Comparison of ENCODE assay signal across 8 cellular contexts in the genomic region with DNA sequence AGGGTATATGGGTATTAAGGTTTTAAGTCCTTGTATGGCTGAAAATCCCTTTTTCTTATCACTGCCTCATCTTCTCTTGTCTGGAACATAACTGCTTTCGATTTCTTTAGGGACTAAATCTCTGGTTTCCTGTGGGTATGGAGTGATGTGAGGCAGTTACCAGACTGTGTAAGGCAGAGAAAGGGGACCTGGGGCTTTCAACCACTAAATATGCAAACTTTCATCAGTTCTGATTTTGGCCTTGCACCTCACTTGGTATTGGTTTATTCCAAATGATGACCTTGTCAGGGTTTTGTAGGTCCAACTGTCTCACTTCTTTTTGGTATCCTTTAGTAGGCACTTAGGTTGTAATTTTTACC. TPM values are rescaled to one million over a fixed set of nuclear protein-coding genes. Genes with fewer than 3 reads are reported as not detected.
DNase-seq lines count a peak whose midpoint lies in the region; ATAC-seq and TF ChIP-seq lines count a peak whose summit lies in the region.

No MANE protein-coding gene starts in this region.

- no TSS peak for BruUV-seq in MCF 10A (replicated peaks; lab: Mats Ljungman, UMichigan)

- H3K36me3 Mint-ChIP-seq in CD4-positive, CD25-positive, alpha-beta regulatory T cell, result peaks cover 16% of the 10 kb centered on the region
- H3K36me3 Mint-ChIP-seq in MCF 10A (ENCODE audit: insufficient read depth, unreplicated experiment) (peaks cover 44% of the 10 kb centered on the region), glutamatergic neuron (ENCODE audit: unreplicated experiment) (no peaks in the 10 kb centered on the region)

- intact Hi-C loops in MCF 10A (cut with micrococcal nuclease), result no loop called here
- intact Hi-C loops in sciatic nerve (cut with DNase I), result no loop called here
- intact Hi-C loops in left lung (cut with DNase I), result no loop called here

- H3K27me3 Mint-ChIP-seq in CD4-positive, CD25-positive, alpha-beta regulatory T cell, result no peaks in the 10 kb centered on the region
- H3K27me3 Mint-ChIP-seq in MCF 10A (ENCODE audit: insufficient read depth, unreplicated experiment) (no peaks in the 10 kb centered on the region), glutamatergic neuron (ENCODE audit: unreplicated experiment) (peaks cover 7% of the 10 kb centered on the region)

- DNase-seq in CD4-positive, CD25-positive, alpha-beta regulatory T cell, result peak in 1 of 3 donors; percentile 71
- no peak for DNase-seq in MCF 10A (ENCODE audit: unreplicated experiment)
- DNase-seq in NCI-H82 (lab: John Stamatoyannopoulos, UW), result no peak
- no peak for DNase-seq in sciatic nerve (ENCODE audit: low spot score)
- no peak for DNase-seq in glutamatergic neuron
- no peak for DNase-seq in left lung

- peak overlapping the region; percentile 75 for H3K4me3 ChIP-seq in CD4-positive, CD25-positive, alpha-beta regulatory T cell (ENCODE audit: low read depth, low read length)
- no peak overlapping the region for H3K4me3 ChIP-seq in left lung

- no peaks in the 10 kb centered on the region for H3K9me3 ChIP-seq in CD4-positive, CD25-positive, alpha-beta regulatory T cell (ENCODE audit: control insufficient read depth in 2 of 2, low read length in 2 of 2)
- H3K9me3 ChIP-seq in left lung, result no peaks in the 10 kb centered on the region

- POLR2A ChIA-PET in MCF 10A (lab: Yijun Ruan, JAX), result interaction anchor here (0.7 to 4.0 kb wide), 5 partner anchors 10 to 36 kb away, joined by 3 to 30 read pairs (median 9); partner anchors contain the start of gene MAP4K4

- peaks cover 0 to 2% (median 0%) of the 10 kb centered on the region in 7 donors for H3K9me3 Mint-ChIP-seq in CD4-positive, CD25-positive, alpha-beta regulatory T cell
- H3K9me3 Mint-ChIP-seq in MCF 10A (ENCODE audit: unreplicated experiment), result peaks cover 7% of the 10 kb centered on the region
- peaks cover 15% of the 10 kb centered on the region for H3K9me3 Mint-ChIP-seq in glutamatergic neuron (ENCODE audit: unreplicated experiment)

- H3K36me3 ChIP-seq in CD4-positive, CD25-positive, alpha-beta regulatory T cell (ENCODE audit: control insufficient read depth, insufficient read depth, low read length), result peaks cover 2% of the 10 kb centered on the region
- H3K36me3 ChIP-seq in left lung, result no peaks in the 10 kb centered on the region

- H3K4me3 Mint-ChIP-seq in CD4-positive, CD25-positive, alpha-beta regulatory T cell, result peak overlapping the region; percentile 68 to 89 (median 82)
- H3K4me3 Mint-ChIP-seq in MCF 10A (ENCODE audit: unreplicated experiment) (no peak overlapping the region), glutamatergic neuron (ENCODE audit: unreplicated experiment) (no peak overlapping the region)

- CTCF ChIA-PET in MCF 10A (lab: Yijun Ruan, JAX), result interaction anchor here (0.9 to 2.4 kb wide), 2 partner anchors 19 to 116 kb away, joined by 6 to 9 read pairs; no protein-coding TSS in a partner anchor

- peaks cover 91% of the 10 kb centered on the region for H3K4me1 ChIP-seq in CD4-positive, CD25-positive, alpha-beta regulatory T cell (ENCODE audit: control insufficient read depth, insufficient read depth, low read length, poor library complexity, severe bottlenecking)
- peaks cover 33 to 90% of the 10 kb centered on the region in 2 donors for H3K4me1 ChIP-seq in left lung

- peak overlapping the region; percentile 80 for H3K27ac ChIP-seq in CD4-positive, CD25-positive, alpha-beta regulatory T cell (ENCODE audit: insufficient read depth, low read length, poor library complexity, severe bottlenecking)
- no peak overlapping the region for H3K27ac ChIP-seq in left lung

- TF ChIP-seq CTCF in MCF 10A (IDR thresholded peaks at IDR 0.05; ENCODE audit: unreplicated experiment), result no peak
- no peak for TF ChIP-seq CTCF in glutamatergic neuron (IDR thresholded peaks at IDR 0.05; ENCODE audit: partially characterized antibody, unreplicated experiment)
- TF ChIP-seq CTCF in left lung (IDR thresholded peaks at IDR 0.05), result no peak

- no peak for ATAC-seq in CD4-positive, CD25-positive, alpha-beta regulatory T cell (ENCODE audit: low read depth in 2 of 2)
- ATAC-seq in GM19351 (IDR thresholded peaks at IDR 0.05; ENCODE audit: unreplicated experiment) (peak; percentile 60), HG03139 (IDR thresholded peaks at IDR 0.05; ENCODE audit: unreplicated experiment) (peak; percentile 65), sciatic nerve (no peak), left lung (no peak)

- no peaks in the 10 kb centered on the region for H3K27me3 ChIP-seq in CD4-positive, CD25-positive, alpha-beta regulatory T cell (ENCODE audit: control insufficient read depth, insufficient read depth, low read length)
- H3K27me3 ChIP-seq in left lung, result no peaks in the 10 kb centered on the region

- peaks cover 42 to 92% (median 52%) of the 10 kb centered on the region in 4 donors for H3K4me1 Mint-ChIP-seq in CD4-positive, CD25-positive, alpha-beta regulatory T cell
- H3K4me1 Mint-ChIP-seq in MCF 10A (ENCODE audit: insufficient read depth, unreplicated experiment) (peaks cover 48% of the 10 kb centered on the region), glutamatergic neuron (ENCODE audit: low read depth, unreplicated experiment) (peaks cover 59% of the 10 kb centered on the region)

- peak overlapping the region; percentile 1 to 98 (median 90) for H3K27ac Mint-ChIP-seq in CD4-positive, CD25-positive, alpha-beta regulatory T cell
- H3K27ac Mint-ChIP-seq in MCF 10A (ENCODE audit: low read depth, unreplicated experiment), result peak overlapping the region; percentile 98
- H3K27ac Mint-ChIP-seq in glutamatergic neuron (ENCODE audit: unreplicated experiment), result no peak overlapping the region

RNA-seq across cellular contexts. Expression of gene MAP4K4, which starts 9.3 kb away (rescaled TPM):
- 179 TPM for total RNA-seq in CD4-positive, CD25-positive, alpha-beta regulatory T cell
- polyA plus RNA-seq in CD4-positive, CD25-positive, alpha-beta regulatory T cell, result 10 to 100 TPM in 2 of 4 donors, 1 to 10 TPM in 2; 6.7 to 22.3 (median 11.4) TPM
- total RNA-seq in MCF 10A (2022), result 143 and 162 TPM in 2 replicates
- 140 TPM for total RNA-seq in sciatic nerve
- total RNA-seq in glutamatergic neuron (ENCODE audit: unreplicated experiment), result 756 TPM
- 10 to 100 TPM; 80.2 to 83.4 TPM for total RNA-seq in left lung

Comparison
In these comparisons a context has a peak if more than half of its experiments do, and no peak if none do; other contexts are left out.
1. ATAC-seq: peak in GM19351 (single experiment) and HG03139 (single experiment); none in CD4-positive, CD25-positive, alpha-beta regulatory T cell (0 of 2), sciatic nerve (single experiment) and left lung (single experiment).
2. H3K4me3 Mint-ChIP-seq: peak in CD4-positive, CD25-positive, alpha-beta regulatory T cell (4 of 4); none in MCF 10A (single experiment) and glutamatergic neuron (single experiment).